Comparison of ENCODE assay signal across 24 cellular contexts in genomic region chr5:138533973-138534941, GRCh38. TPM values are rescaled to one million over a fixed set of nuclear protein-coding genes. Genes with fewer than 3 reads are reported as not detected.
DNase-seq lines count a peak whose midpoint lies in the region; ATAC-seq and TF ChIP-seq lines count a peak whose summit lies in the region.
"Had no signal": no experiment of that assay in that cellular context is flagged by ENCODE, and none has a peak within 500 bp of the region (broad histone marks: within the 10 kb centered on the region; RNA-seq: fewer than 3 reads in every experiment).

No MANE protein-coding gene starts in this region.

- no peaks in the 10 kb centered on the region for H3K9me3 ChIP-seq in psoas muscle
- H3K9me3 ChIP-seq: lower lobe of right lung, testis, vagina had no signal

- 63 to 68% (median 68%) methylated on average over 5 of the region's 5 CpGs for WGBS in psoas muscle, 3 donors

- no peak overlapping the region for H3K4me3 Mint-ChIP-seq in activated naive CD4-positive, alpha-beta T cell treated with anti-CD3 and anti-CD28 coated beads, Interleukin-2, amount 50 U/mL, for 24 hours
- H3K4me3 Mint-ChIP-seq in effector memory CD8-positive, alpha-beta T cell = no peak overlapping the region
- no peak overlapping the region for H3K4me3 Mint-ChIP-seq in mesothelial cell of epicardium
- H3K4me3 Mint-ChIP-seq: activated B cell treated with CpG ODN at 0.5 μM for 24 hours; neural progenitor cell; stimulated activated naive B cell treated with anti-CD40 and anti-IgM and Interleukin-4, amounts not matched to agents 10 μg/mL and 1 μg/mL and 100 μg/mL, for 72 hours had no signal

- ATAC-seq in effector memory CD8-positive, alpha-beta T cell (replicated peaks) = no peak
- ATAC-seq in psoas muscle = no peak
- no peak for ATAC-seq in GM18517 (IDR thresholded peaks at IDR 0.05; ENCODE audit: unreplicated experiment)
- ATAC-seq: lower lobe of right lung; stimulated activated naive B cell treated with anti-CD40 and anti-IgM and Interleukin-4, amounts not matched to agents 10 μg/mL and 1 μg/mL and 100 μg/mL, for 72 hours had no signal

- no peak for TF ChIP-seq CTCF in mesothelial cell of epicardium (IDR thresholded peaks at IDR 0.05; ENCODE audit: unreplicated experiment)
- no peak for TF ChIP-seq CTCF in psoas muscle (IDR thresholded peaks at IDR 0.05)

- H3K27ac ChIP-seq in psoas muscle = no peak overlapping the region
- H3K27ac ChIP-seq: HL-60, lower lobe of right lung, neural progenitor cell, testis, vagina had no signal

- H3K4me3 ChIP-seq in psoas muscle = no peak overlapping the region
- H3K4me3 ChIP-seq: lower lobe of right lung, neural progenitor cell, testis, vagina had no signal

- no peaks in the 10 kb centered on the region for H3K27me3 Mint-ChIP-seq in activated naive CD4-positive, alpha-beta T cell treated with anti-CD3 and anti-CD28 coated beads, Interleukin-2, amount 50 U/mL, for 24 hours
- no peaks in the 10 kb centered on the region for H3K27me3 Mint-ChIP-seq in effector memory CD8-positive, alpha-beta T cell
- no peaks in the 10 kb centered on the region for H3K27me3 Mint-ChIP-seq in mesothelial cell of epicardium (ENCODE audit: low read depth)
- H3K27me3 Mint-ChIP-seq: activated B cell treated with CpG ODN at 0.5 μM for 24 hours; CD8-positive, alpha-beta memory T cell; stimulated activated naive B cell treated with anti-CD40 and anti-IgM and Interleukin-4, amounts not matched to agents 10 μg/mL and 1 μg/mL and 100 μg/mL, for 72 hours had no signal

- DNase-seq in activated naive CD4-positive, alpha-beta T cell treated with Interleukin-2 at 50 U/mL for 16 hours = no peak
- DNase-seq in effector memory CD8-positive, alpha-beta T cell = no peak
- DNase-seq in mesothelial cell of epicardium (ENCODE audit: low spot score in 2 of 2, unreplicated experiment in 2 of 2) (no peak), psoas muscle (no peak), NCI-H2081 (lab: John Stamatoyannopoulos, UW) (no peak), NCI-H2171 treated with DMSO at 0.1 percent for 48 hours (lab: John Stamatoyannopoulos, UW) (no peak)
- DNase-seq: activated B cell treated with CpG ODN at 0.5 μM for 24 hours; activated CD8-positive, alpha-beta memory T cell treated with anti-CD3 and anti-CD28 coated beads, Interleukin-2, amount 50 U/mL, for 4 hours; CD8-positive, alpha-beta memory T cell; glutamatergic neuron; Kasumi-1; lower lobe of right lung; NCI-H524 treated with DMSO at 0.1 percent for 48 hours; NK-92 treated with Interleukin-12 subunit alpha and Interleukin-12 subunit beta, amount 100 ng/mL, for 24 hours; posterior cingulate gyrus; SHP77; stimulated activated CD4-positive, alpha-beta T cell treated with anti-CD3 and anti-CD28 coated beads, Interleukin-15, amount 100 ng/mL, for 24 hours; stimulated activated naive B cell treated with anti-CD40 and anti-IgM and Interleukin-4, amounts not matched to agents 10 μg/mL and 1 μg/mL and 100 μg/mL, for 72 hours; testis had no signal

- peak overlapping the region; percentile 32 for H3K27ac Mint-ChIP-seq in activated naive CD4-positive, alpha-beta T cell treated with anti-CD3 and anti-CD28 coated beads, Interleukin-2, amount 50 U/mL, for 24 hours
- peak overlapping the region; percentile 21 to 22 for H3K27ac Mint-ChIP-seq in effector memory CD8-positive, alpha-beta T cell
- peak overlapping the region; percentile 13 for H3K27ac Mint-ChIP-seq in mesothelial cell of epicardium
- H3K27ac Mint-ChIP-seq: activated B cell treated with CpG ODN at 0.5 μM for 24 hours; neural progenitor cell; stimulated activated naive B cell treated with anti-CD40 and anti-IgM and Interleukin-4, amounts not matched to agents 10 μg/mL and 1 μg/mL and 100 μg/mL, for 72 hours had no signal

- H3K36me3 ChIP-seq in psoas muscle (ENCODE audit: insufficient read depth in 1 of 2, low read depth in 1 of 2) = no peaks in the 10 kb centered on the region
- H3K36me3 ChIP-seq: neural progenitor cell had no signal

- peaks cover 44% of the 10 kb centered on the region for H3K4me1 ChIP-seq in psoas muscle
- H3K4me1 ChIP-seq: neural progenitor cell had no signal

- H3K9me3 Mint-ChIP-seq in activated naive CD4-positive, alpha-beta T cell treated with anti-CD3 and anti-CD28 coated beads, Interleukin-2, amount 50 U/mL, for 24 hours = no peaks in the 10 kb centered on the region
- no peaks in the 10 kb centered on the region for H3K9me3 Mint-ChIP-seq in effector memory CD8-positive, alpha-beta T cell
- H3K9me3 Mint-ChIP-seq in mesothelial cell of epicardium = no peaks in the 10 kb centered on the region
- H3K9me3 Mint-ChIP-seq: activated B cell treated with CpG ODN at 0.5 μM for 24 hours; CD8-positive, alpha-beta memory T cell; neural progenitor cell; stimulated activated naive B cell treated with anti-CD40 and anti-IgM and Interleukin-4, amounts not matched to agents 10 μg/mL and 1 μg/mL and 100 μg/mL, for 72 hours had no signal

- H3K27me3 ChIP-seq in psoas muscle (ENCODE audit: insufficient read depth in 3 of 3, low read length in 2 of 3) = no peaks in the 10 kb centered on the region
- H3K27me3 ChIP-seq: neural progenitor cell, testis, vagina had no signal

- peaks cover 68% of the 10 kb centered on the region for H3K4me1 Mint-ChIP-seq in activated naive CD4-positive, alpha-beta T cell treated with anti-CD3 and anti-CD28 coated beads, Interleukin-2, amount 50 U/mL, for 24 hours
- H3K4me1 Mint-ChIP-seq in effector memory CD8-positive, alpha-beta T cell (ENCODE audit: low read depth in 2 of 2) = peaks cover 36 to 59% of the 10 kb centered on the region in 2 donors
- peaks cover 3% of the 10 kb centered on the region for H3K4me1 Mint-ChIP-seq in mesothelial cell of epicardium
- H3K4me1 Mint-ChIP-seq: neural progenitor cell had no signal

- intact Hi-C loops in psoas muscle (cut with DNase I) = no loop called here

- peaks cover 16% of the 10 kb centered on the region for H3K36me3 Mint-ChIP-seq in activated naive CD4-positive, alpha-beta T cell treated with anti-CD3 and anti-CD28 coated beads, Interleukin-2, amount 50 U/mL, for 24 hours
- peaks cover 42% of the 10 kb centered on the region for H3K36me3 Mint-ChIP-seq in effector memory CD8-positive, alpha-beta T cell (ENCODE audit: insufficient read depth)
- peaks cover 23% of the 10 kb centered on the region for H3K36me3 Mint-ChIP-seq in mesothelial cell of epicardium

RNA-seq across cellular contexts. Expression of gene ETF1, which starts 8.8 kb away (rescaled TPM):
- total RNA-seq in mesothelial cell of epicardium (76.6 to 77.7 TPM (median 77.6 TPM) in 3 replicates), psoas muscle (100 to 1,000 TPM in 3 of 4 donors, 10 to 100 TPM in 1; 84.2 to 174 (median 150) TPM)
- 100 to 1,000 TPM in 2 of 3 donors, 10 to 100 TPM in 1; 72.3 to 212 (median 157) TPM for polyA plus RNA-seq in psoas muscle

RNA-seq across cellular contexts. Expression of gene HSPA9, which starts 40.9 kb away (rescaled TPM):
- 157 to 165 TPM (median 160 TPM) in 3 replicates for total RNA-seq in mesothelial cell of epicardium
- total RNA-seq in psoas muscle = 100 to 1,000 TPM; 321 to 498 (median 441) TPM
- polyA plus RNA-seq in psoas muscle = 100 to 1,000 TPM; 289 to 718 (median 626) TPM
